In genomic region chr10:77869626-77870420, GRCh38 we compare ENCODE assay signal across 19 cellular contexts. TPM values are rescaled to one million over a fixed set of nuclear protein-coding genes. Genes with fewer than 3 reads are reported as not detected.
A peak's percentile ranks its signal among the peaks of the same experiment; 100 is the strongest.
DNase-seq lines count a peak whose midpoint lies in the region; ATAC-seq and TF ChIP-seq lines count a peak whose summit lies in the region.
"Had no signal": no experiment of that assay in that cellular context is flagged by ENCODE, and none has a peak within 500 bp of the region (broad histone marks: within the 10 kb centered on the region; RNA-seq: fewer than 3 reads in every experiment).

No MANE protein-coding gene starts in this region.

- peaks cover 1% of the 10 kb centered on the region for H3K36me3 Mint-ChIP-seq in mesothelial cell of epicardium
- H3K36me3 Mint-ChIP-seq in naive thymus-derived CD8-positive, alpha-beta T cell = no peaks in the 10 kb centered on the region
- H3K36me3 Mint-ChIP-seq: activated naive CD8-positive, alpha-beta T cell treated with anti-CD3 and anti-CD28 coated beads, Interleukin-2, amount 10 ng/mL, durations not matched to agents 7 days and 5 days had no signal

- no peak for ATAC-seq in RWPE2 (ENCODE audit: low read depth)
- no peak for ATAC-seq in GM18520 (IDR thresholded peaks at IDR 0.05; ENCODE audit: unreplicated experiment)
- no peak for ATAC-seq in naive thymus-derived CD8-positive, alpha-beta T cell
- ATAC-seq: heart right ventricle, left ventricle myocardium superior had no signal

- peak; percentile 23 for TF ChIP-seq EP300 in esophagus muscularis mucosa (IDR thresholded peaks at IDR 0.05)

- H3K4me3 ChIP-seq in RWPE2 (ENCODE audit: severe bottlenecking) (no peak overlapping the region), esophagus muscularis mucosa (no peak overlapping the region)
- H3K4me3 ChIP-seq: dorsolateral prefrontal cortex, heart right ventricle had no signal

- H3K27me3 ChIP-seq in RWPE2 (ENCODE audit: insufficient read depth, poor library complexity, severe bottlenecking) (no peaks in the 10 kb centered on the region), esophagus muscularis mucosa (no peaks in the 10 kb centered on the region)
- H3K27me3 ChIP-seq: dorsolateral prefrontal cortex, heart right ventricle had no signal

- H3K9me3 Mint-ChIP-seq in mesothelial cell of epicardium = no peaks in the 10 kb centered on the region
- no peaks in the 10 kb centered on the region for H3K9me3 Mint-ChIP-seq in naive thymus-derived CD8-positive, alpha-beta T cell
- H3K9me3 Mint-ChIP-seq: activated CD4-positive, alpha-beta T cell treated with anti-CD3 and anti-CD28 coated beads, Interleukin-2, amount 10 ng/mL, durations not matched to agents 24 days and 14 days; activated naive CD8-positive, alpha-beta T cell treated with anti-CD3 and anti-CD28 coated beads, Interleukin-2, amount 10 ng/mL, durations not matched to agents 7 days and 5 days had no signal

- TF ChIP-seq POLR2A in esophagus muscularis mucosa (IDR thresholded peaks at IDR 0.05; ENCODE audit: low read depth) = no peak

- TF ChIP-seq CTCF in RWPE2 (IDR thresholded peaks at IDR 0.05; ENCODE audit: poor library complexity, severe bottlenecking) = no peak
- no peak for TF ChIP-seq CTCF in esophagus muscularis mucosa (IDR thresholded peaks at IDR 0.05)
- TF ChIP-seq CTCF in mesothelial cell of epicardium (IDR thresholded peaks at IDR 0.05; ENCODE audit: unreplicated experiment) = no peak

- no peak overlapping the region for H3K4me3 Mint-ChIP-seq in mesothelial cell of epicardium
- H3K4me3 Mint-ChIP-seq in naive thymus-derived CD8-positive, alpha-beta T cell = no peak overlapping the region
- H3K4me3 Mint-ChIP-seq: activated CD4-positive, alpha-beta T cell treated with anti-CD3 and anti-CD28 coated beads, Interleukin-2, amount 10 ng/mL, durations not matched to agents 24 days and 14 days; activated naive CD8-positive, alpha-beta T cell treated with anti-CD3 and anti-CD28 coated beads, Interleukin-2, amount 10 ng/mL, durations not matched to agents 7 days and 5 days had no signal

- H3K4me1 Mint-ChIP-seq in mesothelial cell of epicardium = peaks cover 63% of the 10 kb centered on the region
- peaks cover 11 to 34% (median 23%) of the 10 kb centered on the region in 4 donors for H3K4me1 Mint-ChIP-seq in naive thymus-derived CD8-positive, alpha-beta T cell

- peak overlapping the region; percentile 62 for H3K27ac Mint-ChIP-seq in mesothelial cell of epicardium
- H3K27ac Mint-ChIP-seq in naive thymus-derived CD8-positive, alpha-beta T cell = no peak overlapping the region
- H3K27ac Mint-ChIP-seq: activated CD4-positive, alpha-beta T cell treated with anti-CD3 and anti-CD28 coated beads, Interleukin-2, amount 10 ng/mL, durations not matched to agents 24 days and 14 days; activated naive CD8-positive, alpha-beta T cell treated with anti-CD3 and anti-CD28 coated beads, Interleukin-2, amount 10 ng/mL, durations not matched to agents 7 days and 5 days had no signal

- H3K27ac ChIP-seq in RWPE2 (ENCODE audit: poor library complexity, severe bottlenecking) (peak overlapping the region; percentile 90), esophagus muscularis mucosa (replicated peaks in 1 of 4) (peak overlapping the region; percentile 83 to 90 (median 87))
- H3K27ac ChIP-seq: heart right ventricle had no signal

- POLR2A ChIA-PET in naive thymus-derived CD8-positive, alpha-beta T cell (lab: Charles Lee) = no interaction called here

- no peaks in the 10 kb centered on the region for H3K27me3 Mint-ChIP-seq in mesothelial cell of epicardium (ENCODE audit: low read depth)
- H3K27me3 Mint-ChIP-seq in naive thymus-derived CD8-positive, alpha-beta T cell = no peaks in the 10 kb centered on the region
- H3K27me3 Mint-ChIP-seq: activated CD4-positive, alpha-beta T cell treated with anti-CD3 and anti-CD28 coated beads, Interleukin-2, amount 10 ng/mL, durations not matched to agents 24 days and 14 days had no signal

- 80% methylated on average over 4 of the region's 4 CpGs for WGBS in esophagus muscularis mucosa

- H3K36me3 ChIP-seq in RWPE2 (ENCODE audit: low read depth) (peaks cover 40% of the 10 kb centered on the region), esophagus muscularis mucosa (peaks cover 0 to 33% (median 18%) of the 10 kb centered on the region in 4 donors)

- intact Hi-C loops in esophagus muscularis mucosa (cut with DNase I) = no loop called here

- H3K4me1 ChIP-seq in RWPE2 (ENCODE audit: insufficient read depth, poor library complexity, severe bottlenecking) (peaks cover 74% of the 10 kb centered on the region), esophagus muscularis mucosa (peaks cover 23 to 99% (median 81%) of the 10 kb centered on the region in 4 donors)

- H3K9me3 ChIP-seq in RWPE2 (ENCODE audit: severe bottlenecking) = no peaks in the 10 kb centered on the region
- H3K9me3 ChIP-seq in esophagus muscularis mucosa = no peaks in the 10 kb centered on the region
- H3K9me3 ChIP-seq: heart right ventricle had no signal

- DNase-seq in AG20443 (ENCODE audit: low spot score) (peak; percentile 60), RWPE2 (ENCODE audit: low spot score) (no peak), esophagus muscularis mucosa (ENCODE audit: extremely low spot score) (no peak), mesothelial cell of epicardium (ENCODE audit: low spot score in 2 of 2, unreplicated experiment in 2 of 2) (no peak), germinal center (ENCODE audit: low spot score) (no peak), SIG-M5 (lab: John Stamatoyannopoulos, UW) (no peak)
- no peak for DNase-seq in naive thymus-derived CD8-positive, alpha-beta T cell
- DNase-seq: activated CD4-positive, alpha-beta T cell treated with anti-CD3 and anti-CD28 coated beads, Interleukin-2, amount 10 ng/mL, durations not matched to agents 24 days and 14 days; activated naive CD8-positive, alpha-beta T cell treated with anti-CD3 and anti-CD28 coated beads, Interleukin-2, amount 10 ng/mL, durations not matched to agents 7 days and 5 days; DMS 273 treated with DMSO at 0.1 percent for 48 hours; dorsolateral prefrontal cortex; heart right ventricle; KG1; left ventricle myocardium superior; NCI-H1930; NCI-H226; OCI-M1; SHP77 treated with DMSO at 0.1 percent for 48 hours had no signal

RNA-seq across cellular contexts. Expression of gene DLG5, which starts 56.7 kb away (rescaled TPM):
- total RNA-seq in esophagus muscularis mucosa = 100 to 1,000 TPM in 1 of 4 donors, 10 to 100 TPM in 3; 55.7 to 120 (median 76.6) TPM
- 79.8 to 82.2 TPM (median 80.2 TPM) in 3 replicates for total RNA-seq in mesothelial cell of epicardium
- total RNA-seq in naive thymus-derived CD8-positive, alpha-beta T cell = under 1 TPM; 0.30 to 0.55 TPM
- under 1 TPM in 2 of 3 donors, not detected in 1; 0.04 to 0.54 TPM for polyA plus RNA-seq in naive thymus-derived CD8-positive, alpha-beta T cell

Comparison
In these comparisons a context has a peak if more than half of its experiments do, and no peak if none do; other contexts are left out.
1. RNA of gene DLG5, which starts 56.7 kb away (total RNA-seq): 55.7 to 120 TPM in esophagus muscularis mucosa and 79.8 to 82.2 TPM in mesothelial cell of epicardium; 0.30 to 0.55 TPM in naive thymus-derived CD8-positive, alpha-beta T cell; every median in the first group is over 10 times any median in the second.